ENCODE assay signal across 20 cellular contexts in the genomic region with DNA sequence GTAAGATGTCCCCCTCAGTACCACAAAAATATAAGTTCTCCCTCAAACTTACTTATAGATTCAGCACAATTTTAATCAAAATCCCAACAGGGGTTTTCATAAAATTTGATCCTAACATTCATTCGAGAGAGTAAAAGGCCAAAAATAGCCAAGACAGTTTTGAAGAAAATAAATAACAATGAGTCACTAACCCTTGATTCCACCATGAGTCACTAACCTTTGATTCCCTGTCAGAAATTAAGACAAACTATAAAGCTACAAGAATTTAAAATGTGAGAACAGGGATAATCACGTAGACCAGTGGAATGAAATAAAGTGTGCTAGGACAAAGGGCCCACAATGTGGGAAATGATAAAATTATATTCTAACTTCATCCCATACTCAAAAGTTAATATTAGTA.
DNase-seq lines count a peak whose midpoint lies in the region; ATAC-seq and TF ChIP-seq lines count a peak whose summit lies in the region.
"Had no signal": no experiment of that assay in that cellular context is flagged by ENCODE, and none has a peak within 500 bp of the region (broad histone marks: within the 10 kb centered on the region; RNA-seq: fewer than 3 reads in every experiment).

No MANE protein-coding gene starts in this region.

- no peak overlapping the region for H3K4me3 Mint-ChIP-seq in activated CD8-positive, alpha-beta T cell treated with anti-CD3 and anti-CD28 coated beads, Interleukin-2, amount 10 ng/mL, durations not matched to agents 7 days and 5 days
- H3K4me3 Mint-ChIP-seq: activated B cell treated with CpG ODN at 0.5 μM for 24 hours, T-helper 17 cell had no signal

- no peak for TF ChIP-seq CTCF in AG10803 (conservative IDR thresholded peaks at IDR 0.05; ENCODE audit: low read length)
- TF ChIP-seq CTCF in kidney epithelial cell (IDR thresholded peaks at IDR 0.05; ENCODE audit: insufficient read depth, low read length, poor library complexity, severe bottlenecking), result no peak

- peaks cover 2% of the 10 kb centered on the region for H3K27me3 Mint-ChIP-seq in activated CD8-positive, alpha-beta T cell treated with anti-CD3 and anti-CD28 coated beads, Interleukin-2, amount 10 ng/mL, durations not matched to agents 7 days and 5 days (ENCODE audit: low read depth)

- CTCF ChIA-PET in activated CD8-positive, alpha-beta T cell treated with anti-CD3 and anti-CD28 coated beads, Interleukin-2, amount 10 ng/mL, durations not matched to agents 7 days and 5 days (lab: Charles Lee), result no interaction called here

- H3K36me3 ChIP-seq in kidney epithelial cell (ENCODE audit: control insufficient read depth, insufficient read depth, low read length), result no peaks in the 10 kb centered on the region
- H3K36me3 ChIP-seq: heart right ventricle, vagina had no signal

- H3K4me1 Mint-ChIP-seq in activated CD8-positive, alpha-beta T cell treated with anti-CD3 and anti-CD28 coated beads, Interleukin-2, amount 10 ng/mL, durations not matched to agents 7 days and 5 days (ENCODE audit: low read depth), result no peaks in the 10 kb centered on the region
- H3K4me1 Mint-ChIP-seq: activated B cell treated with CpG ODN at 0.5 μM for 24 hours, T-helper 17 cell had no signal

- no peaks in the 10 kb centered on the region for H3K27me3 ChIP-seq in kidney epithelial cell (ENCODE audit: control insufficient read depth, insufficient read depth, low read length)
- H3K27me3 ChIP-seq: heart right ventricle, vagina had no signal

- H3K9me3 Mint-ChIP-seq in activated CD8-positive, alpha-beta T cell treated with anti-CD3 and anti-CD28 coated beads, Interleukin-2, amount 10 ng/mL, durations not matched to agents 7 days and 5 days (ENCODE audit: insufficient read depth), result no peaks in the 10 kb centered on the region

- POLR2A ChIA-PET in activated CD8-positive, alpha-beta T cell treated with anti-CD3 and anti-CD28 coated beads, Interleukin-2, amount 10 ng/mL, durations not matched to agents 7 days and 5 days (lab: Charles Lee), result no interaction called here

- H3K36me3 Mint-ChIP-seq in activated CD8-positive, alpha-beta T cell treated with anti-CD3 and anti-CD28 coated beads, Interleukin-2, amount 10 ng/mL, durations not matched to agents 7 days and 5 days (ENCODE audit: low read depth), result no peaks in the 10 kb centered on the region

- DNase-seq in AG10803 (ENCODE audit: low read depth) (peak; percentile 50), LHCN-M2 (ENCODE audit: low read depth) (peak; percentile 70), astrocyte of the hippocampus (ENCODE audit: low read depth, low spot score) (peak; percentile 31), kidney epithelial cell (ENCODE audit: low read depth) (peak; percentile 16), NCI-H748 treated with DMSO at 0.1 percent for 48 hours (lab: John Stamatoyannopoulos, UW) (no peak)
- no peak for DNase-seq in activated CD8-positive, alpha-beta T cell treated with anti-CD3 and anti-CD28 coated beads, Interleukin-2, amount 10 ng/mL, durations not matched to agents 7 days and 5 days
- DNase-seq: activated B cell treated with CpG ODN at 0.5 μM for 24 hours; activated effector memory CD4-positive, alpha-beta T cell treated with Interleukin-2 at 50 U/mL for 16 hours; amygdala; COR-L47; cortex of kidney; heart right ventricle; islet precursor cell; KBM-7; NCI-H1417; SHP77; T-helper 17 cell had no signal

- ATAC-seq in HG02973 (IDR thresholded peaks at IDR 0.05; ENCODE audit: unreplicated experiment) (no peak), HG03196 (IDR thresholded peaks at IDR 0.05; ENCODE audit: unreplicated experiment) (no peak)
- no peak for ATAC-seq in activated CD8-positive, alpha-beta T cell treated with anti-CD3 and anti-CD28 coated beads, Interleukin-2, amount 10 ng/mL, durations not matched to agents 7 days and 5 days
- ATAC-seq: heart right ventricle, T-helper 17 cell had no signal

- H3K4me3 ChIP-seq in AG10803 (ENCODE audit: low read length), result no peak overlapping the region
- H3K4me3 ChIP-seq in kidney epithelial cell (ENCODE audit: low read depth, low read length), result no peak overlapping the region
- H3K4me3 ChIP-seq: heart right ventricle, vagina had no signal

- H3K27ac Mint-ChIP-seq in activated CD8-positive, alpha-beta T cell treated with anti-CD3 and anti-CD28 coated beads, Interleukin-2, amount 10 ng/mL, durations not matched to agents 7 days and 5 days, result no peak overlapping the region
- H3K27ac Mint-ChIP-seq: activated B cell treated with CpG ODN at 0.5 μM for 24 hours, T-helper 17 cell had no signal

Comparison
In these comparisons a context has a peak if more than half of its experiments do, and no peak if none do; other contexts are left out.
1. DNase-seq: peak in AG10803 (single experiment), LHCN-M2 (single experiment), astrocyte of the hippocampus (single experiment) and kidney epithelial cell (single experiment); none in activated CD8-positive, alpha-beta T cell treated with anti-CD3 and anti-CD28 coated beads, Interleukin-2, amount 10 ng/mL, durations not matched to agents 7 days and 5 days (single experiment) and NCI-H748 treated with DMSO at 0.1 percent for 48 hours (single experiment).